19 cellular contexts compared by ENCODE assay signal in the genomic region with DNA sequence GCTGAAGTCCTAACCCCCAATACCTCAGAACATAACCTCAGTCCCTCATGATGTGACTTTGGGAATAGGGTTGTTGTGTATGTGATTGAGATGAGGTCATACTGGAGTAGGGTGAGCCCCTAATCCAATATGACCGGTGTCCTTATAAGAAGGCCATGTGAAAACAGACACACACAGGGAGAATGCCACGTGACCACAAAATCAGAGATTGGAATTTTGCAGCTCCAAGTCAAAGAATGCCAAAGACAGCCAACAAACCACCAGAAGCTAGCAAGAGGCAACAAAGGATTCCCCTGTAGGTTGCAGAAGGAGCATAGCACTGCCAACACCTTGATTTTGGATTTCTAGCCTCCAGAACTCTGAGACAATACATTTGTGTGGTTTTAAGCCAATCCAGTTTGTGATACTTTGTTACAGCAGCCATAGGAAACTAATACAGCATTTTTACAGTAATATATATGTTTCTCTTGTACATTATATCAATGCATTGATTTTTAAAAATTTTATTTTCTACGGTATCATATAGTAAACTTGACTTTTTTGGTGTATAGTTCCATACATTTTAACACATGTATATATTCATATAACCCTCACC.
"Had no signal": no experiment of that assay in that cellular context is flagged by ENCODE, and none has a peak within 500 bp of the region (broad histone marks: within the 10 kb centered on the region; RNA-seq: fewer than 3 reads in every experiment).

No MANE protein-coding gene starts in this region.

- H3K4me3 Mint-ChIP-seq: activated CD4-positive, alpha-beta T cell treated with anti-CD3 and anti-CD28 coated beads, Interleukin-2, amount 10 ng/mL, durations not matched to agents 7 days and 5 days; activated naive CD8-positive, alpha-beta T cell; dendritic cell treated with granulocyte-macrophage colony-stimulating factor and Interleukin-4, amounts not matched to agents 40 ng/mL and 50 ng/mL, for 4 days; nephron; stimulated activated naive CD8-positive, alpha-beta T cell treated with anti-CD3 and anti-CD28 coated beads, Interleukin-15, Interleukin-2, amounts not matched to agents 100 ng/mL and 50 ng/mL, for 24 hours; type B pancreatic cell had no signal

- H3K4me3 ChIP-seq: smooth muscle cell, suprapubic skin had no signal

- FAIRE-seq: frontal cortex had no signal

- DNase-seq: activated CD4-positive, alpha-beta T cell treated with anti-CD3 and anti-CD28 coated beads, Interleukin-2, amount 10 ng/mL, durations not matched to agents 7 days and 5 days; activated CD4-positive, CD25-positive, alpha-beta regulatory T cell; activated CD8-positive, alpha-beta memory T cell treated with anti-CD3 and anti-CD28 coated beads for 24 hours; activated gamma-delta T cell treated with Interleukin-2 at 50 U/mL for 16 hours; amniotic stem cell; cerebellar nuclear complex; effector memory CD4-positive, alpha-beta T cell; occipital lobe; right cardiac atrium; stimulated activated CD4-positive, alpha-beta T cell treated with anti-CD3 and anti-CD28 coated beads, Interleukin-4, amount 100 ng/mL, for 4 hours; stimulated activated CD8-positive, alpha-beta memory T cell treated with anti-CD3 and anti-CD28 coated beads, Interleukin-4, amount 100 ng/mL, for 48 hours had no signal

- H3K36me3 Mint-ChIP-seq: activated naive CD8-positive, alpha-beta T cell; type B pancreatic cell had no signal

- H3K9me3 Mint-ChIP-seq: dendritic cell treated with granulocyte-macrophage colony-stimulating factor and Interleukin-4, amounts not matched to agents 40 ng/mL and 50 ng/mL, for 4 days; stimulated activated naive CD8-positive, alpha-beta T cell treated with anti-CD3 and anti-CD28 coated beads, Interleukin-15, Interleukin-2, amounts not matched to agents 100 ng/mL and 50 ng/mL, for 24 hours; type B pancreatic cell had no signal

- H3K9me3 ChIP-seq: suprapubic skin had no signal

- H3K36me3 ChIP-seq: suprapubic skin had no signal

- ATAC-seq: right cardiac atrium had no signal

- H3K27ac ChIP-seq: suprapubic skin had no signal

- H3K27me3 ChIP-seq: suprapubic skin had no signal

- H3K4me2 ChIP-seq: smooth muscle cell had no signal

- H3K27ac Mint-ChIP-seq: activated CD4-positive, alpha-beta T cell treated with anti-CD3 and anti-CD28 coated beads, Interleukin-2, amount 10 ng/mL, durations not matched to agents 7 days and 5 days; activated naive CD8-positive, alpha-beta T cell; dendritic cell treated with granulocyte-macrophage colony-stimulating factor and Interleukin-4, amounts not matched to agents 40 ng/mL and 50 ng/mL, for 4 days; nephron; stimulated activated naive CD8-positive, alpha-beta T cell treated with anti-CD3 and anti-CD28 coated beads, Interleukin-15, Interleukin-2, amounts not matched to agents 100 ng/mL and 50 ng/mL, for 24 hours; type B pancreatic cell had no signal
